1 cellular context compared by ENCODE assay signal in the genomic region with DNA sequence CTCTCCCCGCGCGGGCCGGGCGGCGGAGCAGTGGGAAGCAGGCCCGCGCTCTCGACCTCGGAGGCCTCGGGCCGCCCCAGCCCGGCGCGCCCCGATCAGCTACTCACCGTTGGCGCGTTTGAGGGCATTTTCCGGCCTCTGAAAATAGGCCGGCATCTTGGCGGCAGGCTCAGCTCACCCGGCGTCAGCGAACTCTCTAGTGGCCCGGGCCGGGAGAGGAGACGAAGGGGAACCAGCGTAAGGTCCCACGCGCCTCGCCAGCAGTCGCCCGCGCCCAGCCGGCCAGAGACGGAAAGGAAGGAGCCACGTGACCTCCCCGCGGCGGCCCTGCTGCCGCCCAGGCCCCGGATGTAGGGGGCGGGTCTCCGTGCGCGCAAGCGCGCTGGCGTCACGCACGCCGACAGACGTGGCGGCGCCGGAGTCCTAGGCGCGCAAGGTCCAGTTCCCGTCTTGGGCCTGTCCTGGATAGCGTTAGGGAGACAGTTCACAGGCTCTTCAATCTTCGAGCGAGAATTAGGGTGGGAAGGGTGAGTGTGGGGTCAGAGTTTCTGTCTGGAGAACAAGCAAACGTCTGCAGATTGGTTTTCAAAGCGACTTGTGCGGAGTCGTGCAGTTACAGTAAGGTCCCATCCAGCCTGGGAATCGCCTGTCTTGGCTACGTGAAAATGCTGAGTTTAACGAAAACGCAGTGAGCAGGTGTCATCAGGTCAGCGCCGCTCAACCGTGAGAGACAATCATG.
TF ChIP-seq lines count a peak whose summit lies in the region.

A gene with protein sequence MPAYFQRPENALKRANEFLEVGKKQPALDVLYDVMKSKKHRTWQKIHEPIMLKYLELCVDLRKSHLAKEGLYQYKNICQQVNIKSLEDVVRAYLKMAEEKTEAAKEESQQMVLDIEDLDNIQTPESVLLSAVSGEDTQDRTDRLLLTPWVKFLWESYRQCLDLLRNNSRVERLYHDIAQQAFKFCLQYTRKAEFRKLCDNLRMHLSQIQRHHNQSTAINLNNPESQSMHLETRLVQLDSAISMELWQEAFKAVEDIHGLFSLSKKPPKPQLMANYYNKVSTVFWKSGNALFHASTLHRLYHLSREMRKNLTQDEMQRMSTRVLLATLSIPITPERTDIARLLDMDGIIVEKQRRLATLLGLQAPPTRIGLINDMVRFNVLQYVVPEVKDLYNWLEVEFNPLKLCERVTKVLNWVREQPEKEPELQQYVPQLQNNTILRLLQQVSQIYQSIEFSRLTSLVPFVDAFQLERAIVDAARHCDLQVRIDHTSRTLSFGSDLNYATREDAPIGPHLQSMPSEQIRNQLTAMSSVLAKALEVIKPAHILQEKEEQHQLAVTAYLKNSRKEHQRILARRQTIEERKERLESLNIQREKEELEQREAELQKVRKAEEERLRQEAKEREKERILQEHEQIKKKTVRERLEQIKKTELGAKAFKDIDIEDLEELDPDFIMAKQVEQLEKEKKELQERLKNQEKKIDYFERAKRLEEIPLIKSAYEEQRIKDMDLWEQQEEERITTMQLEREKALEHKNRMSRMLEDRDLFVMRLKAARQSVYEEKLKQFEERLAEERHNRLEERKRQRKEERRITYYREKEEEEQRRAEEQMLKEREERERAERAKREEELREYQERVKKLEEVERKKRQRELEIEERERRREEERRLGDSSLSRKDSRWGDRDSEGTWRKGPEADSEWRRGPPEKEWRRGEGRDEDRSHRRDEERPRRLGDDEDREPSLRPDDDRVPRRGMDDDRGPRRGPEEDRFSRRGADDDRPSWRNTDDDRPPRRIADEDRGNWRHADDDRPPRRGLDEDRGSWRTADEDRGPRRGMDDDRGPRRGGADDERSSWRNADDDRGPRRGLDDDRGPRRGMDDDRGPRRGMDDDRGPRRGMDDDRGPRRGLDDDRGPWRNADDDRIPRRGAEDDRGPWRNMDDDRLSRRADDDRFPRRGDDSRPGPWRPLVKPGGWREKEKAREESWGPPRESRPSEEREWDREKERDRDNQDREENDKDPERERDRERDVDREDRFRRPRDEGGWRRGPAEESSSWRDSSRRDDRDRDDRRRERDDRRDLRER (N-terminal part only) (minus strand): TSS at position 297 of the 739 bp plus-strand sequence. CDS start 141 bp downstream, at position 156.

TF ChIP-seq in HEK293, 187 proteins besides CTCF, POLR2A, EP300 and RAD21 (continued from another document and continues in another):
- TF ChIP-seq, protein P1, sequence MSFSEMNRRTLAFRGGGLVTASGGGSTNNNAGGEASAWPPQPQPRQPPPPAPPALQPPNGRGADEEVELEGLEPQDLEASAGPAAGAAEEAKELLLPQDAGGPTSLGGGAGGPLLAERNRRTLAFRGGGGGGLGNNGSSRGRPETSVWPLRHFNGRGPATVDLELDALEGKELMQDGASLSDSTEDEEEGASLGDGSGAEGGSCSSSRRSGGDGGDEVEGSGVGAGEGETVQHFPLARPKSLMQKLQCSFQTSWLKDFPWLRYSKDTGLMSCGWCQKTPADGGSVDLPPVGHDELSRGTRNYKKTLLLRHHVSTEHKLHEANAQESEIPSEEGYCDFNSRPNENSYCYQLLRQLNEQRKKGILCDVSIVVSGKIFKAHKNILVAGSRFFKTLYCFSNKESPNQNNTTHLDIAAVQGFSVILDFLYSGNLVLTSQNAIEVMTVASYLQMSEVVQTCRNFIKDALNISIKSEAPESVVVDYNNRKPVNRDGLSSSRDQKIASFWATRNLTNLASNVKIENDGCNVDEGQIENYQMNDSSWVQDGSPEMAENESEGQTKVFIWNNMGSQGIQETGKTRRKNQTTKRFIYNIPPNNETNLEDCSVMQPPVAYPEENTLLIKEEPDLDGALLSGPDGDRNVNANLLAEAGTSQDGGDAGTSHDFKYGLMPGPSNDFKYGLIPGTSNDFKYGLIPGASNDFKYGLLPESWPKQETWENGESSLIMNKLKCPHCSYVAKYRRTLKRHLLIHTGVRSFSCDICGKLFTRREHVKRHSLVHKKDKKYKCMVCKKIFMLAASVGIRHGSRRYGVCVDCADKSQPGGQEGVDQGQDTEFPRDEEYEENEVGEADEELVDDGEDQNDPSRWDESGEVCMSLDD (tag by site-specific recombination; IDR thresholded peaks at IDR 0.05) = no peak
- TF ChIP-seq ZNF701 (tag by site-specific recombination; IDR thresholded peaks at IDR 0.05) (no peak), ZNF747 (tag by site-specific recombination; IDR thresholded peaks at IDR 0.05) (no peak), ZNF184 (tag by site-specific recombination; IDR thresholded peaks at IDR 0.05) (no peak), IKZF3 (tag by site-specific recombination; IDR thresholded peaks at IDR 0.05) (no peak), ZBTB21 (tag by site-specific recombination; IDR thresholded peaks at IDR 0.05) (no peak), YY1 (tag by site-specific recombination; IDR thresholded peaks at IDR 0.05) (no peak), ZNF37A (tag by site-specific recombination; IDR thresholded peaks at IDR 0.05) (no peak), ZNF596 (tag by site-specific recombination; IDR thresholded peaks at IDR 0.05) (no peak), ZNF843 (tag by site-specific recombination; IDR thresholded peaks at IDR 0.05) (0 out of 2 replicates have a peak, but pooled peaks have one; percentile 23), ZNF324 (tag by site-specific recombination; IDR thresholded peaks at IDR 0.05) (no peak; the same call in 1 of the 2 replicates), ZIC2 (tag by site-specific recombination; IDR thresholded peaks at IDR 0.05) (no peak), ZNF350 (tag by site-specific recombination; IDR thresholded peaks at IDR 0.05) (no peak), KLF9 (tag by site-specific recombination; IDR thresholded peaks at IDR 0.05; ENCODE audit: low read depth) (peak; percentile 61), ZNF837 (tag by site-specific recombination; IDR thresholded peaks at IDR 0.05) (no peak), ZNF19 (tag by site-specific recombination; IDR thresholded peaks at IDR 0.05; ENCODE audit: low read depth) (no peak), ZNF660 (tag by site-specific recombination; IDR thresholded peaks at IDR 0.05) (0 out of 2 replicates have a peak, but pooled peaks have one; percentile 34), ZNF292 (tag by site-specific recombination; IDR thresholded peaks at IDR 0.05; ENCODE audit: borderline replicate concordance, low read depth) (no peak), OSR2 (tag by site-specific recombination; IDR thresholded peaks at IDR 0.05) (no peak), ZNF654 (tag by site-specific recombination; IDR thresholded peaks at IDR 0.05; ENCODE audit: low read depth) (no peak), ZBTB20 (tag by site-specific recombination; IDR thresholded peaks at IDR 0.05) (no peak), ZNF501 (tag by site-specific recombination; IDR thresholded peaks at IDR 0.05) (peak; percentile 95), ZNF624 (tag by site-specific recombination; IDR thresholded peaks at IDR 0.05) (no peak), ZNF132 (tag by site-specific recombination; IDR thresholded peaks at IDR 0.05; ENCODE audit: borderline replicate concordance) (no peak), ZBTB17 (tag by site-specific recombination; IDR thresholded peaks at IDR 0.05) (peak; percentile 65; the same call in 1 of the 2 replicates), HOXC10 (CRISPR knock-in tag; IDR thresholded peaks at IDR 0.05) (peak; percentile 50; the same call in 1 of the 2 replicates), ZNF133 (tag by site-specific recombination; IDR thresholded peaks at IDR 0.05) (no peak)
- TF ChIP-seq, protein P2, sequence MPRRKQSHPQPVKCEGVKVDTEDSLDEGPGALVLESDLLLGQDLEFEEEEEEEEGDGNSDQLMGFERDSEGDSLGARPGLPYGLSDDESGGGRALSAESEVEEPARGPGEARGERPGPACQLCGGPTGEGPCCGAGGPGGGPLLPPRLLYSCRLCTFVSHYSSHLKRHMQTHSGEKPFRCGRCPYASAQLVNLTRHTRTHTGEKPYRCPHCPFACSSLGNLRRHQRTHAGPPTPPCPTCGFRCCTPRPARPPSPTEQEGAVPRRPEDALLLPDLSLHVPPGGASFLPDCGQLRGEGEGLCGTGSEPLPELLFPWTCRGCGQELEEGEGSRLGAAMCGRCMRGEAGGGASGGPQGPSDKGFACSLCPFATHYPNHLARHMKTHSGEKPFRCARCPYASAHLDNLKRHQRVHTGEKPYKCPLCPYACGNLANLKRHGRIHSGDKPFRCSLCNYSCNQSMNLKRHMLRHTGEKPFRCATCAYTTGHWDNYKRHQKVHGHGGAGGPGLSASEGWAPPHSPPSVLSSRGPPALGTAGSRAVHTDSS (tag by site-specific recombination; IDR thresholded peaks at IDR 0.05) = no peak
- TF ChIP-seq, protein P3, sequence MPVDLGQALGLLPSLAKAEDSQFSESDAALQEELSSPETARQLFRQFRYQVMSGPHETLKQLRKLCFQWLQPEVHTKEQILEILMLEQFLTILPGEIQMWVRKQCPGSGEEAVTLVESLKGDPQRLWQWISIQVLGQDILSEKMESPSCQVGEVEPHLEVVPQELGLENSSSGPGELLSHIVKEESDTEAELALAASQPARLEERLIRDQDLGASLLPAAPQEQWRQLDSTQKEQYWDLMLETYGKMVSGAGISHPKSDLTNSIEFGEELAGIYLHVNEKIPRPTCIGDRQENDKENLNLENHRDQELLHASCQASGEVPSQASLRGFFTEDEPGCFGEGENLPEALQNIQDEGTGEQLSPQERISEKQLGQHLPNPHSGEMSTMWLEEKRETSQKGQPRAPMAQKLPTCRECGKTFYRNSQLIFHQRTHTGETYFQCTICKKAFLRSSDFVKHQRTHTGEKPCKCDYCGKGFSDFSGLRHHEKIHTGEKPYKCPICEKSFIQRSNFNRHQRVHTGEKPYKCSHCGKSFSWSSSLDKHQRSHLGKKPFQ (tag by site-specific recombination; IDR thresholded peaks at IDR 0.05) = no peak
- TF ChIP-seq, protein P4, sequence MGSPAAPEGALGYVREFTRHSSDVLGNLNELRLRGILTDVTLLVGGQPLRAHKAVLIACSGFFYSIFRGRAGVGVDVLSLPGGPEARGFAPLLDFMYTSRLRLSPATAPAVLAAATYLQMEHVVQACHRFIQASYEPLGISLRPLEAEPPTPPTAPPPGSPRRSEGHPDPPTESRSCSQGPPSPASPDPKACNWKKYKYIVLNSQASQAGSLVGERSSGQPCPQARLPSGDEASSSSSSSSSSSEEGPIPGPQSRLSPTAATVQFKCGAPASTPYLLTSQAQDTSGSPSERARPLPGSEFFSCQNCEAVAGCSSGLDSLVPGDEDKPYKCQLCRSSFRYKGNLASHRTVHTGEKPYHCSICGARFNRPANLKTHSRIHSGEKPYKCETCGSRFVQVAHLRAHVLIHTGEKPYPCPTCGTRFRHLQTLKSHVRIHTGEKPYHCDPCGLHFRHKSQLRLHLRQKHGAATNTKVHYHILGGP (tag by site-specific recombination; IDR thresholded peaks at IDR 0.05) = no peak
- TF ChIP-seq, protein P5, sequence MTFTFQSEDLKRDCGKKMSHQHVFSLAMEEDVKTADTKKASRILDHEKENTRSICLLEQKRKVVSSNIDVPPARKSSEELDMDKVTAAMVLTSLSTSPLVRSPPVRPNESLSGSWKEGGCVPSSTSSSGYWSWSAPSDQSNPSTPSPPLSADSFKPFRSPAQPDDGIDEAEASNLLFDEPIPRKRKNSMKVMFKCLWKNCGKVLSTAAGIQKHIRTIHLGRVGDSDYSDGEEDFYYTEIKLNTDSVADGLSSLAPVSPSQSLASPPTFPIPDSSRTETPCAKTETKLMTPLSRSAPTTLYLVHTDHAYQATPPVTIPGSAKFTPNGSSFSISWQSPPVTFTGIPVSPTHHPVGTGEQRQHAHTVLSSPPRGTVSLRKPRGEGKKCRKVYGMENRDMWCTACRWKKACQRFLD (tag by site-specific recombination; IDR thresholded peaks at IDR 0.05) = no peak
- TF ChIP-seq, protein P6, sequence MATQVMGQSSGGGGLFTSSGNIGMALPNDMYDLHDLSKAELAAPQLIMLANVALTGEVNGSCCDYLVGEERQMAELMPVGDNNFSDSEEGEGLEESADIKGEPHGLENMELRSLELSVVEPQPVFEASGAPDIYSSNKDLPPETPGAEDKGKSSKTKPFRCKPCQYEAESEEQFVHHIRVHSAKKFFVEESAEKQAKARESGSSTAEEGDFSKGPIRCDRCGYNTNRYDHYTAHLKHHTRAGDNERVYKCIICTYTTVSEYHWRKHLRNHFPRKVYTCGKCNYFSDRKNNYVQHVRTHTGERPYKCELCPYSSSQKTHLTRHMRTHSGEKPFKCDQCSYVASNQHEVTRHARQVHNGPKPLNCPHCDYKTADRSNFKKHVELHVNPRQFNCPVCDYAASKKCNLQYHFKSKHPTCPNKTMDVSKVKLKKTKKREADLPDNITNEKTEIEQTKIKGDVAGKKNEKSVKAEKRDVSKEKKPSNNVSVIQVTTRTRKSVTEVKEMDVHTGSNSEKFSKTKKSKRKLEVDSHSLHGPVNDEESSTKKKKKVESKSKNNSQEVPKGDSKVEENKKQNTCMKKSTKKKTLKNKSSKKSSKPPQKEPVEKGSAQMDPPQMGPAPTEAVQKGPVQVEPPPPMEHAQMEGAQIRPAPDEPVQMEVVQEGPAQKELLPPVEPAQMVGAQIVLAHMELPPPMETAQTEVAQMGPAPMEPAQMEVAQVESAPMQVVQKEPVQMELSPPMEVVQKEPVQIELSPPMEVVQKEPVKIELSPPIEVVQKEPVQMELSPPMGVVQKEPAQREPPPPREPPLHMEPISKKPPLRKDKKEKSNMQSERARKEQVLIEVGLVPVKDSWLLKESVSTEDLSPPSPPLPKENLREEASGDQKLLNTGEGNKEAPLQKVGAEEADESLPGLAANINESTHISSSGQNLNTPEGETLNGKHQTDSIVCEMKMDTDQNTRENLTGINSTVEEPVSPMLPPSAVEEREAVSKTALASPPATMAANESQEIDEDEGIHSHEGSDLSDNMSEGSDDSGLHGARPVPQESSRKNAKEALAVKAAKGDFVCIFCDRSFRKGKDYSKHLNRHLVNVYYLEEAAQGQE (tag by site-specific recombination; IDR thresholded peaks at IDR 0.05) = peak; percentile 55
- TF ChIP-seq, protein P7, sequence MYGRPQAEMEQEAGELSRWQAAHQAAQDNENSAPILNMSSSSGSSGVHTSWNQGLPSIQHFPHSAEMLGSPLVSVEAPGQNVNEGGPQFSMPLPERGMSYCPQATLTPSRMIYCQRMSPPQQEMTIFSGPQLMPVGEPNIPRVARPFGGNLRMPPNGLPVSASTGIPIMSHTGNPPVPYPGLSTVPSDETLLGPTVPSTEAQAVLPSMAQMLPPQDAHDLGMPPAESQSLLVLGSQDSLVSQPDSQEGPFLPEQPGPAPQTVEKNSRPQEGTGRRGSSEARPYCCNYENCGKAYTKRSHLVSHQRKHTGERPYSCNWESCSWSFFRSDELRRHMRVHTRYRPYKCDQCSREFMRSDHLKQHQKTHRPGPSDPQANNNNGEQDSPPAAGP (tag by site-specific recombination; IDR thresholded peaks at IDR 0.05) = peak; percentile 37; the same call in 1 of the 2 replicates
- TF ChIP-seq, protein P8, sequence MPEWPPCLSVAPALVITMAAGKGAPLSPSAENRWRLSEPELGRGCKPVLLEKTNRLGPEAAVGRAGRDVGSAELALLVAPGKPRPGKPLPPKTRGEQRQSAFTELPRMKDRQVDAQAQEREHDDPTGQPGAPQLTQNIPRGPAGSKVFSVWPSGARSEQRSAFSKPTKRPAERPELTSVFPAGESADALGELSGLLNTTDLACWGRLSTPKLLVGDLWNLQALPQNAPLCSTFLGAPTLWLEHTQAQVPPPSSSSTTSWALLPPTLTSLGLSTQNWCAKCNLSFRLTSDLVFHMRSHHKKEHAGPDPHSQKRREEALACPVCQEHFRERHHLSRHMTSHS (tag by site-specific recombination; IDR thresholded peaks at IDR 0.05) = no peak
- TF ChIP-seq, protein P9, sequence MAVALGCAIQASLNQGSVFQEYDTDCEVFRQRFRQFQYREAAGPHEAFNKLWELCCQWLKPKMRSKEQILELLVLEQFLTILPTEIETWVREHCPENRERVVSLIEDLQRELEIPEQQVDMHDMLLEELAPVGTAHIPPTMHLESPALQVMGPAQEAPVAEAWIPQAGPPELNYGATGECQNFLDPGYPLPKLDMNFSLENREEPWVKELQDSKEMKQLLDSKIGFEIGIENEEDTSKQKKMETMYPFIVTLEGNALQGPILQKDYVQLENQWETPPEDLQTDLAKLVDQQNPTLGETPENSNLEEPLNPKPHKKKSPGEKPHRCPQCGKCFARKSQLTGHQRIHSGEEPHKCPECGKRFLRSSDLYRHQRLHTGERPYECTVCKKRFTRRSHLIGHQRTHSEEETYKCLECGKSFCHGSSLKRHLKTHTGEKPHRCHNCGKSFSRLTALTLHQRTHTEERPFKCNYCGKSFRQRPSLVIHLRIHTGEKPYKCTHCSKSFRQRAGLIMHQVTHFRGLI (tag by site-specific recombination; IDR thresholded peaks at IDR 0.05) = peak; percentile 84
